Comparison of ENCODE assay signal across 8 cellular contexts in the genomic region with DNA sequence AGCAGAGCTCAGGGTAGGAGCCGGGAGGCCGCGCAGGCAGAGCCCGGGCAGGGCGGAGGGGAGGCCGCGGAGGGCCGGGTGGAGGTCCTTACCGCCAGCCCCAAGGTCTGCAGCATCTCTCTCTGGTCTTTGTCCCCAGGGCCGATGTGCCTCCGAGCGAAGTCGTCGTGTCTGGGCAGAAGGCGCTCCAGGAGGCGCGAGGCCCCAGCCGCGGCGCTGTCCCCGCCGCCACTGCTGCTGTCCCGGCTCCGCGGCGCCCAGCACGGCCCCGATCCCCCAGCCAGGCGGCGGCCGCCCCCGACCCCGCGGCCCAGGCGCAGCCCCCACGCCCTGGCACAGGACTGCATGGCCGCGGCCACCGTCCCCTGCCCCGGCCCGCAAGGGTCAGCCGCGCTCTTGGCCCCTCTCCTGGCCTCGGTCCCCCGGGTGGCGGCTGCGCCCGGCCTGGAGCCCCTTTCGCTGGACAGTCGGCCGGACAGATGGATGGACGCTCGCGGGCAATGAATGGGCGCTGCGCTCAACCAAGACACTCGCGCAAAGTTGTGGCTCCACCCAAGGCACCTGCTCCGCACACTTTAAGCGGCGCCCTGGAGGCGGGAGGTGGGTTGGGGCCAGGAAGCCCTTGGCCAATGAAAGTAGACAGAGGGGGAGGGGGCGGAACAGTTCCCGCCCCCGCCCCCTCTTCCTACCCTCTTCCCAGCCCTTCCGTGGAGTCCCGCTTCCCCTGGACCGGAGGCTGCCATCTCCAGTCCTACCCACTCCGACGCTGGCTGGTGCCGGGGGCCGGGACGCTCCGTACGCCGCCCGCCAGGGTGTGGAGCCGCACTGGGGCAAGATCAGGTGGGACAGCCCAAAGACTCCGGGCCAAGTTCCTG. TPM values are rescaled to one million over a fixed set of nuclear protein-coding genes. Genes with fewer than 3 reads are reported as not detected.
DNase-seq lines count a peak whose midpoint lies in the region; ATAC-seq, FAIRE-seq and TF ChIP-seq lines count a peak whose summit lies in the region.

A gene (minus strand): TSS at position 577 of the 875 bp plus-strand sequence. CDS start 230 bp downstream, at position 347.

- no peaks in the 10 kb centered on the region for H3K9me3 Mint-ChIP-seq in activated T-cell treated with anti-CD3 and anti-CD28 coated beads, Interleukin-2, amount 50 U/mL, for 4 hours

- peaks cover 0 to 28% (median 14%) of the 10 kb centered on the region in 4 donors for H3K27me3 ChIP-seq in upper lobe of left lung

- H3K4me3 ChIP-seq in upper lobe of left lung, result peak within 1 kb of the TSS; percentile 39 to 51 (median 46)

- 6 to 7% methylated on average over 8 to 32 of the region's 79 CpGs for WGBS in upper lobe of left lung, 2 donors

- peak within 1 kb of the TSS; percentile 82 for H3K4me3 Mint-ChIP-seq in activated T-cell treated with anti-CD3 and anti-CD28 coated beads, Interleukin-2, amount 50 U/mL, for 4 hours

- no peak for TF ChIP-seq CTCF in upper lobe of left lung (IDR thresholded peaks at IDR 0.05)

- no peak within 1 kb of the TSS for H3K27ac ChIP-seq in upper lobe of left lung

- peak; percentile 93 for DNase-seq in 8988T
- peak; percentile 81 for DNase-seq in NCI-H510A (lab: John Stamatoyannopoulos, UW)
- peak; percentile 33 for DNase-seq in activated T-cell treated with anti-CD3 and anti-CD28 coated beads, Interleukin-2, amount 50 U/mL, for 4 hours
- peak; percentile 73 to 84 for DNase-seq in frontal cortex (ENCODE audit: low spot score in 2 of 2)
- peak in 50 of 56 donors; percentile 5 to 76 (median 39) for DNase-seq in nucleus accumbens (lab: John Stamatoyannopoulos, UW)
- peak; percentile 31 to 85 for DNase-seq in upper lobe of left lung

- H3K9me3 ChIP-seq in upper lobe of left lung, result no peaks in the 10 kb centered on the region

- peaks cover 21% of the 10 kb centered on the region for H3K4me1 Mint-ChIP-seq in activated T-cell treated with anti-CD3 and anti-CD28 coated beads, Interleukin-2, amount 50 U/mL, for 4 hours (ENCODE audit: low read depth)

- no peak for TF ChIP-seq EP300 in upper lobe of left lung (IDR thresholded peaks at IDR 0.05)

- H3K4me1 ChIP-seq in upper lobe of left lung, result peaks cover 11 to 24% (median 14%) of the 10 kb centered on the region in 4 donors

- no peak for TF ChIP-seq POLR2A in upper lobe of left lung (IDR thresholded peaks at IDR 0.05)

- H3K27me3 Mint-ChIP-seq in activated T-cell treated with anti-CD3 and anti-CD28 coated beads, Interleukin-2, amount 50 U/mL, for 4 hours (ENCODE audit: low read depth), result peaks cover 62% of the 10 kb centered on the region

- no peaks in the 10 kb centered on the region for H3K36me3 Mint-ChIP-seq in activated T-cell treated with anti-CD3 and anti-CD28 coated beads, Interleukin-2, amount 50 U/mL, for 4 hours (ENCODE audit: insufficient read depth)

- ATAC-seq in GM18520 (IDR thresholded peaks at IDR 0.05; ENCODE audit: unreplicated experiment) (peak; percentile 84), HG02973 (IDR thresholded peaks at IDR 0.05; ENCODE audit: unreplicated experiment) (peak; percentile 82), upper lobe of left lung (ENCODE audit: low FRiP score in 2 of 2) (peak; percentile 24 to 82)
- peak; percentile 67 to 84 for ATAC-seq in activated T-cell treated with anti-CD3 and anti-CD28 coated beads, Interleukin-2, amount 50 U/mL, for 4 hours

- H3K36me3 ChIP-seq in upper lobe of left lung, result no peaks in the 10 kb centered on the region

- FAIRE-seq in frontal cortex (lab: Jason Lieb, UNC), result no peak

RNA-seq across cellular contexts. Expression of the gene that starts here (rescaled TPM):
- total RNA-seq in activated T-cell treated with anti-CD3 and anti-CD28 coated beads, Interleukin-2, amount 50 U/mL, for 4 hours, result 1 to 10 TPM in 2 of 3 donors, under 1 TPM in 1; 0.63 to 3.6 (median 3.5) TPM
- total RNA-seq in frontal cortex (13.5 TPM), upper lobe of left lung (1 to 10 TPM in 2 of 6 donors, under 1 TPM in 2, not detected in 2; 0.60 to 3.1 (median 1.1) TPM)

Comparison
In these comparisons a context has a peak if more than half of its experiments do, and no peak if none do; other contexts are left out.
1. DNase-seq: peak in every context shown above with its lines; median percentile 93 in 8988T; 81 in NCI-H510A; 78 in frontal cortex; 58 in upper lobe of left lung; 39 in nucleus accumbens; 33 in activated T-cell treated with anti-CD3 and anti-CD28 coated beads, Interleukin-2, amount 50 U/mL, for 4 hours.